20 cellular contexts compared by ENCODE assay signal in the genomic region with DNA sequence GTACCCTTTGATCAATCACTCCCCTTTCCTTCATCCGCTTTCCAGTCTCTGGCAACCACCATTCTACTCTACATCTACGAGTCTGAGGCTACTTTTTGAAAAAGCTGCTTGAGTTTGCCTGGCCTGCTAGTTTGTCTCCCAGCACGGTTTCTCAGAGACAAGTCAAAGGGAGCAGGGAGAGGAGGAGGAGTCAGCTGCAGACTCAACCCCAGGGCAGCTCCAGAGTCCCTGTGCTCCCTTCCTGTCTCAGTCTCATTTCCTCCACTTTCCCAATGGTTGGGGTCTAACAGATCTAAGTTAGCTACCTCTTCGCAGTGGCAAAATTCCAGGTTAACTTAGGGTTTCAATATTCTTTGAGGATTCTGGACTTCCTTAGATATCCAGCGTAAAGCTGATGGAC.
"Had no signal": no experiment of that assay in that cellular context is flagged by ENCODE, and none has a peak within 500 bp of the region (broad histone marks: within the 10 kb centered on the region; RNA-seq: fewer than 3 reads in every experiment).

No MANE protein-coding gene starts in this region.

- DNase-seq: effector CD4-positive, alpha-beta T cell; endodermal cell; foreskin melanocyte; head of caudate nucleus; kidney glomerular epithelial cell; mesendoderm; naive thymus-derived CD4-positive, alpha-beta T cell; nucleus accumbens; ovary; right cardiac atrium; small intestine; stimulated activated CD4-positive, alpha-beta T cell treated with anti-CD3 and anti-CD28 coated beads, Interleukin-12 subunit alpha, Interleukin-12 subunit beta, amount 100 ng/mL, for 4 hours; stimulated activated naive CD4-positive, alpha-beta T cell; stomach; substantia nigra; transverse colon had no signal

- H3K27me3 ChIP-seq: hepatocyte, ovary, stomach, transverse colon had no signal

- H3K36me3 ChIP-seq: ovary, stomach, thoracic aorta, transverse colon had no signal

- ATAC-seq: naive thymus-derived CD4-positive, alpha-beta T cell; right cardiac atrium had no signal

- H3K36me3 Mint-ChIP-seq: naive thymus-derived CD4-positive, alpha-beta T cell had no signal

- H3K4me2 ChIP-seq: hepatocyte had no signal

- H3K4me3 ChIP-seq: coronary artery, hepatocyte, ovary, stomach, thoracic aorta, transverse colon had no signal

- H3K4me3 Mint-ChIP-seq: endodermal cell; naive thymus-derived CD4-positive, alpha-beta T cell had no signal

- H2AFZ ChIP-seq: hepatocyte had no signal

- H3K79me2 ChIP-seq: hepatocyte had no signal

- H3K9me3 ChIP-seq: ovary, thoracic aorta, transverse colon had no signal

- H3K27ac ChIP-seq: coronary artery, hepatocyte, ovary, stomach, thoracic aorta, transverse colon had no signal

- H3K27ac Mint-ChIP-seq: endodermal cell; naive thymus-derived CD4-positive, alpha-beta T cell; progenitor cell of endocrine pancreas had no signal
